1 cellular context compared by ENCODE assay signal in the genomic region with DNA sequence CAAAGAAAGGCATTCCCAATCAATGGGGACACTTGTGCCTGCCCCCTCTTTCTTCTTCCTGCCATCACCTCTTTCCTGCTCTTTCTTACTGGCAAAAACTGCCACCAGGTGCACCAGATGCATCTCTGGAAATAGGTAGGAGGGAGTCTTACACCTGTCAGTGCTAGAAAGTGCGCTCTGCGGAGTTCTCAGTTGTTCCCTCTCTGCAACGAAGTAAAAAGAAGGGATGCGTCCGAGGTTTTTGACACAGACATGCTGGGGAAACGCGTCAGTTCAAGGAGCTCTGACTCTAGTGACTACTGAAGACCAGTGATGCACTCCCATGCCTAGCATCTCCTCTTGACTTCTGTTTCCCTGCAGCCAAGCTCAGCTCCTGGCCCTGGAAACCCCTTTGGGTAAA.
TF ChIP-seq lines count a peak whose summit lies in the region.

No MANE protein-coding gene starts in this region.

TF ChIP-seq in H1, 55 proteins besides CTCF, POLR2A, EP300 and RAD21:
- TF ChIP-seq, protein P1, sequence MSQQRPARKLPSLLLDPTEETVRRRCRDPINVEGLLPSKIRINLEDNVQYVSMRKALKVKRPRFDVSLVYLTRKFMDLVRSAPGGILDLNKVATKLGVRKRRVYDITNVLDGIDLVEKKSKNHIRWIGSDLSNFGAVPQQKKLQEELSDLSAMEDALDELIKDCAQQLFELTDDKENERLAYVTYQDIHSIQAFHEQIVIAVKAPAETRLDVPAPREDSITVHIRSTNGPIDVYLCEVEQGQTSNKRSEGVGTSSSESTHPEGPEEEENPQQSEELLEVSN (IDR thresholded peaks at IDR 0.05) = no peak
- TF ChIP-seq CBX5 (IDR thresholded peaks at IDR 0.05; ENCODE audit: low read depth, low read length) (no peak), EZH2 (IDR thresholded peaks at IDR 0.05; ENCODE audit: low read depth, low read length, severe bottlenecking) (peak; percentile 51), SP1 (IDR thresholded peaks at IDR 0.05; ENCODE audit: low read depth, low read length) (no peak), SP4 (IDR thresholded peaks at IDR 0.05; ENCODE audit: low read length) (no peak), CHD1 (IDR thresholded peaks at IDR 0.05; ENCODE audit: low read depth, low read length) (no peak)
TF ChIP-seq in H1: peak in this region for 1.
